ENCODE assay signal across 10 cellular contexts in the genomic region with DNA sequence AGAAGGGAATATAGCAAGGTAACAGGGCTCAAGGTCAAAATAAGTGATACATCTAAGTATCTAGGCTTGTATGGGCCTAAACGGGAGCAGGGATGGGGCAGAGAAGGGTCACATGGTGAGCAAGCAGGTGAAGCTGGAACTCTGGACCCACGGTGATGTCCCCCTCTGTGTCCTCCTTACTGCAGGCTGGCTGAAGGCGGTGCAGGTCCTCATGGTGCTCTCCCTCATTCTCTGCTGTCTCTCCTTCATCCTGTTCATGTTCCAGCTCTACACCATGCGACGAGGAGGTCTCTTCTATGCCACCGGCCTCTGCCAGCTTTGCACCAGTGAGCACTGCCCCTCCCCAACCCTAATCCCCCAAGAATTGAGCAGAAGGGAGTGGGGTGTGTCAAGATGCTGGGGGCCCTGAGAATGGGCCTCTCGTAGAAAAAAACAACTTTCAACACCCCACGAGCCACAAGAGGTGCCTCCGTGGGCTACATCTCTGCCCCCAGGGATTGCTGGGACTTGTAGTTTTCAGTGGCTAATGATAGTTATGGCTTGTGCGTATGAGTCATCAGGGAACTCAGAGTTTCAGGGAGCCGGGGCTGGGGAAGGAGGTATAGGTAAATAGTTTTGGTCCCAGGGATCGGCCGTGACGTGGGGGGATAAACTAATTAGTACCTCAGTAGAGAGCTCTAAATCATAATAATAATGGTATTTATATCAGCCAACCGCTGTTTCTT. TPM values are rescaled to one million over a fixed set of nuclear protein-coding genes. Genes with fewer than 3 reads are reported as not detected.
DNase-seq lines count a peak whose midpoint lies in the region; ATAC-seq and TF ChIP-seq lines count a peak whose summit lies in the region.
"Had no signal": no experiment of that assay in that cellular context is flagged by ENCODE, and none has a peak within 500 bp of the region (broad histone marks: within the 10 kb centered on the region; RNA-seq: fewer than 3 reads in every experiment).

No MANE protein-coding gene starts in this region.

- no peaks in the 10 kb centered on the region for H3K9me3 Mint-ChIP-seq in activated T-helper 17 cell treated with anti-CD3 and anti-CD28 coated beads, Interleukin-2, amount 50 U/mL, for 72 hours

- H3K4me3 ChIP-seq in hepatocyte: no peak overlapping the region

- H3K9me2 ChIP-seq in hepatocyte (replicated peaks; ENCODE audit: insufficient read depth): no peaks in the 10 kb centered on the region

- peaks cover 17% of the 10 kb centered on the region for H3K4me1 ChIP-seq in hepatocyte (ENCODE audit: insufficient read depth)

- H3K4me2 ChIP-seq in hepatocyte: peak overlapping the region; percentile 83
- H3K4me2 ChIP-seq: KMS-11 had no signal

- DNase-seq in ELF-1 (ENCODE audit: low read depth, low spot score) (peak; percentile 48), NAMALWA (ENCODE audit: low spot score) (peak; percentile 63), hepatocyte (ENCODE audit: low spot score) (peak; percentile 73), AG08395 (ENCODE audit: low spot score) (no peak)
- peak; percentile 27 for DNase-seq in stimulated activated naive CD4-positive, alpha-beta T cell treated with Interleukin-2 at 50 U/mL for 16 hours (lab: John Stamatoyannopoulos, UW)

- no peaks in the 10 kb centered on the region for H3K27me3 ChIP-seq in hepatocyte

- TF ChIP-seq CTCF in hepatocyte (IDR thresholded peaks at IDR 0.05; ENCODE audit: poor library complexity): no peak

- H3K36me3 ChIP-seq in hepatocyte (replicated peaks; ENCODE audit: insufficient read depth, low read depth): no peaks in the 10 kb centered on the region

- peaks cover 15% of the 10 kb centered on the region for H3K79me2 ChIP-seq in hepatocyte

- H3K27ac Mint-ChIP-seq in activated T-helper 17 cell treated with anti-CD3 and anti-CD28 coated beads, Interleukin-2, amount 50 U/mL, for 72 hours: peak overlapping the region; percentile 84

- WGBS in hepatocyte (ENCODE audit: low lambda C conversion rate, missing lambda C conversion rate): 64% methylated on average over 15 of the region's 15 CpGs

- no peak overlapping the region for H2AFZ ChIP-seq in hepatocyte

- H3K27me3 Mint-ChIP-seq in activated T-helper 17 cell treated with anti-CD3 and anti-CD28 coated beads, Interleukin-2, amount 50 U/mL, for 72 hours: no peaks in the 10 kb centered on the region

- H3K27ac ChIP-seq in hepatocyte: peak overlapping the region; percentile 54
- H3K27ac ChIP-seq: KMS-11 had no signal

- peak overlapping the region; percentile 91 for H3K4me3 Mint-ChIP-seq in activated T-helper 17 cell treated with anti-CD3 and anti-CD28 coated beads, Interleukin-2, amount 50 U/mL, for 72 hours

- H4K20me1 ChIP-seq in hepatocyte (ENCODE audit: insufficient read depth, poor library complexity, severe bottlenecking): no peaks in the 10 kb centered on the region

- no peak for ATAC-seq in activated T-helper 17 cell treated with anti-CD3 and anti-CD28 coated beads, Interleukin-2, amount 50 U/mL, for 72 hours (replicated peaks)
- no peak for ATAC-seq in GM18870 (IDR thresholded peaks at IDR 0.05; ENCODE audit: unreplicated experiment)
- ATAC-seq in GM21447 (IDR thresholded peaks at IDR 0.05; ENCODE audit: unreplicated experiment): no peak

- no peaks in the 10 kb centered on the region for H3K9me3 ChIP-seq in hepatocyte (ENCODE audit: low read depth)

- peaks cover 87% of the 10 kb centered on the region for H3K36me3 Mint-ChIP-seq in activated T-helper 17 cell treated with anti-CD3 and anti-CD28 coated beads, Interleukin-2, amount 50 U/mL, for 72 hours (ENCODE audit: low read depth)

- H3K4me1 Mint-ChIP-seq in activated T-helper 17 cell treated with anti-CD3 and anti-CD28 coated beads, Interleukin-2, amount 50 U/mL, for 72 hours: peaks cover 22% of the 10 kb centered on the region

RNA-seq across cellular contexts. Expression of a gene that starts 4.0 kb away (rescaled TPM):
- 100 to 1,000 TPM; 190 to 192 TPM for total RNA-seq in activated T-helper 17 cell treated with anti-CD3 and anti-CD28 coated beads, Interleukin-2, amount 50 U/mL, for 72 hours
- 68.4 and 80.1 TPM in 2 replicates for total RNA-seq in hepatocyte
- 379 and 381 TPM in 2 replicates for polyA plus RNA-seq in hepatocyte

RNA-seq across cellular contexts. Expression of a gene that starts 34.4 kb away (rescaled TPM):
- total RNA-seq in activated T-helper 17 cell treated with anti-CD3 and anti-CD28 coated beads, Interleukin-2, amount 50 U/mL, for 72 hours: 10 to 100 TPM; 20.5 to 33.7 TPM
- 5.3 and 5.9 TPM in 2 replicates for total RNA-seq in hepatocyte
- polyA plus RNA-seq in hepatocyte: 11.2 and 20.8 TPM in 2 replicates

RNA-seq across cellular contexts. Expression of a gene that starts 34.8 kb away (rescaled TPM):
- total RNA-seq in activated T-helper 17 cell treated with anti-CD3 and anti-CD28 coated beads, Interleukin-2, amount 50 U/mL, for 72 hours: not detected
- not detected in 2 replicates for total RNA-seq in hepatocyte
- 0.51 and 1.3 TPM in 2 replicates for polyA plus RNA-seq in hepatocyte
- total RNA-seq: pulmonary artery endothelial cell had no signal

RNA-seq across cellular contexts. Expression of a gene that starts 59.4 kb away (rescaled TPM):
- total RNA-seq in activated T-helper 17 cell treated with anti-CD3 and anti-CD28 coated beads, Interleukin-2, amount 50 U/mL, for 72 hours: 1 to 10 TPM in 1 of 2 donors, not detected in 1; 1.4 TPM
- 0.84 and 0.90 TPM in 2 replicates for total RNA-seq in hepatocyte
- polyA plus RNA-seq in hepatocyte: 1.6 and 3.0 TPM in 2 replicates
